ENCODE assay signal across 8 cellular contexts in the genomic region with DNA sequence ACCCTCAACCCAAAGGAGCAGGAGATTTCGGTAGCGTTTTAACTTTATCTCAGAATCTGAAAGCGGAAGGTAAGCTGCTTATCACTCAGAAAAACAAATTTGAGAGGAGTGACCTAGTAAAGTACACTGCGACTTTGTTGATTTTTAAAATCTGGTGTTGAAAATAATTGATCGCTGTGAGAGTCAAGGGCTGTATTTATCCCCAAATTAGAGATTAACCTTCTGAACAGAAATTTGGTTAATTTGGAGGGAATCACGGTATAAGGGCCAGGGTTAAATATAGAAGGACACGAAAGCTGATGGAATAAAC. TPM values are rescaled to one million over a fixed set of nuclear protein-coding genes. Genes with fewer than 3 reads are reported as not detected.
DNase-seq lines count a peak whose midpoint lies in the region; ATAC-seq and TF ChIP-seq lines count a peak whose summit lies in the region.

No MANE protein-coding gene starts in this region.

- H3K27ac ChIP-seq in HCT116 (ENCODE audit: low read depth, low read length) = peak overlapping the region; percentile 35
- H3K27ac ChIP-seq in naive thymus-derived CD4-positive, alpha-beta T cell (ENCODE audit: low read depth, low read length) = no peak overlapping the region

- no peak for TF ChIP-seq RAD21 in HCT116 (IDR thresholded peaks at IDR 0.05; ENCODE audit: low read depth)

- CTCF ChIA-PET in HCT116 (lab: Charles Lee) = no interaction called here
- CTCF ChIA-PET in naive thymus-derived CD4-positive, alpha-beta T cell (lab: Charles Lee) = no interaction called here

- H3K4me3 Mint-ChIP-seq in activated naive CD8-positive, alpha-beta T cell treated with anti-CD3 and anti-CD28 coated beads, Interleukin-2, amount 50 U/mL, for 24 hours = peak overlapping the region; percentile 45
- peak overlapping the region; percentile 20 for H3K4me3 Mint-ChIP-seq in stimulated activated effector memory CD8-positive, alpha-beta T cell treated with anti-CD3 and anti-CD28 coated beads, Interleukin-12 subunit alpha, Interleukin-12 subunit beta, amount 100 ng/mL, for 72 hours
- H3K4me3 Mint-ChIP-seq in naive thymus-derived CD4-positive, alpha-beta T cell = peak overlapping the region in 5 of 10 donors; percentile 11 to 36 (median 27)

- DNase-seq in HCT116 (ENCODE audit: low read depth, low spot score) (no peak), cerebellum (ENCODE audit: low spot score) (no peak), GM13976 (ENCODE audit: low spot score) (no peak)
- no peak for DNase-seq in activated naive CD8-positive, alpha-beta T cell treated with anti-CD3 and anti-CD28 coated beads, Interleukin-2, amount 50 U/mL, for 24 hours
- no peak for DNase-seq in stimulated activated effector memory CD8-positive, alpha-beta T cell treated with anti-CD3 and anti-CD28 coated beads, Interleukin-12 subunit alpha, Interleukin-12 subunit beta, amount 100 ng/mL, for 72 hours (ENCODE audit: low spot score in 2 of 2)
- DNase-seq in naive thymus-derived CD4-positive, alpha-beta T cell = no peak
- DNase-seq in stimulated activated naive CD4-positive, alpha-beta T cell treated with Interleukin-2 at 50 U/mL for 16 hours (lab: John Stamatoyannopoulos, UW) = no peak

- H3K27ac Mint-ChIP-seq in activated naive CD8-positive, alpha-beta T cell treated with anti-CD3 and anti-CD28 coated beads, Interleukin-2, amount 50 U/mL, for 24 hours = no peak overlapping the region
- no peak overlapping the region for H3K27ac Mint-ChIP-seq in stimulated activated effector memory CD8-positive, alpha-beta T cell treated with anti-CD3 and anti-CD28 coated beads, Interleukin-12 subunit alpha, Interleukin-12 subunit beta, amount 100 ng/mL, for 72 hours
- no peak overlapping the region for H3K27ac Mint-ChIP-seq in naive thymus-derived CD4-positive, alpha-beta T cell

- no peaks in the 10 kb centered on the region for H3K79me2 ChIP-seq in HCT116 (ENCODE audit: insufficient read depth, low read length)

- POLR2A ChIA-PET in HCT116 (lab: Charles Lee) = no interaction called here
- POLR2A ChIA-PET in naive thymus-derived CD4-positive, alpha-beta T cell (lab: Charles Lee) = no interaction called here

- RAD21 ChIA-PET in HCT116 (lab: Charles Lee; ENCODE audit: low non-redundant PET in 1 of 2, low total read pairs in 2 of 2, uncharacterized antibody in 2 of 2, unreplicated experiment in 2 of 2) = no interaction called here

- no peaks in the 10 kb centered on the region for H4K20me1 ChIP-seq in HCT116 (ENCODE audit: insufficient read depth)

- intact Hi-C loops in HCT116 (cut with micrococcal nuclease) = no loop called here
- intact Hi-C loops in naive thymus-derived CD4-positive, alpha-beta T cell (cut with micrococcal nuclease) = no loop called here

- no peak for TF ChIP-seq CTCF in HCT116 (IDR thresholded peaks at IDR 0.05 in 2 of 3, conservative IDR thresholded peaks at IDR 0.05 in 1 of 3; ENCODE audit: borderline replicate concordance in 1 of 3, insufficient read depth in 1 of 3, low read depth in 2 of 3, low read length in 2 of 3)
- TF ChIP-seq CTCF in GM13976 (IDR thresholded peaks at IDR 0.05; ENCODE audit: borderline replicate concordance, control extremely low read depth, extremely low read depth, insufficient read depth, missing control alignments) = no peak

- H3K9me3 ChIP-seq in HCT116 (ENCODE audit: control insufficient read depth in 1 of 2, insufficient read depth in 1 of 2, low read depth in 1 of 2, low read length in 2 of 2) = no peaks in the 10 kb centered on the region
- peaks cover 7% of the 10 kb centered on the region for H3K9me3 ChIP-seq in iPS-18c (ENCODE audit: control insufficient read depth, insufficient read depth, low read length)
- H3K9me3 ChIP-seq in naive thymus-derived CD4-positive, alpha-beta T cell (ENCODE audit: control insufficient read depth in 2 of 3, low read length in 3 of 3) = no peaks in the 10 kb centered on the region

- in situ Hi-C loops in GM13976 (cut with MboI; ENCODE audit: low sequenced_read_pairs, unreplicated experiment) = no loop called here

- no peaks in the 10 kb centered on the region for H3K36me3 ChIP-seq in HCT116 (ENCODE audit: control insufficient read depth in 1 of 2, insufficient read depth in 2 of 2, low read length in 2 of 2)
- no peaks in the 10 kb centered on the region for H3K36me3 ChIP-seq in naive thymus-derived CD4-positive, alpha-beta T cell (ENCODE audit: control insufficient read depth in 2 of 3, insufficient read depth in 3 of 3, low read length in 3 of 3)

- peaks cover 4 to 17% of the 10 kb centered on the region in 2 experiments; a peak in 3 of 4 replicates for H3K4me1 ChIP-seq in HCT116 (ENCODE audit: control insufficient read depth in 1 of 2, insufficient read depth in 2 of 2, low read length in 2 of 2)
- no peaks in the 10 kb centered on the region for H3K4me1 ChIP-seq in naive thymus-derived CD4-positive, alpha-beta T cell (ENCODE audit: control insufficient read depth in 2 of 2, insufficient read depth in 2 of 2, low read length in 2 of 2)

- H3K4me1 Mint-ChIP-seq in activated naive CD8-positive, alpha-beta T cell treated with anti-CD3 and anti-CD28 coated beads, Interleukin-2, amount 50 U/mL, for 24 hours = peaks cover 16% of the 10 kb centered on the region
- no peaks in the 10 kb centered on the region for H3K4me1 Mint-ChIP-seq in stimulated activated effector memory CD8-positive, alpha-beta T cell treated with anti-CD3 and anti-CD28 coated beads, Interleukin-12 subunit alpha, Interleukin-12 subunit beta, amount 100 ng/mL, for 72 hours
- peaks cover 0 to 7% (median 4%) of the 10 kb centered on the region in 7 donors for H3K4me1 Mint-ChIP-seq in naive thymus-derived CD4-positive, alpha-beta T cell

- H3K36me3 Mint-ChIP-seq in activated naive CD8-positive, alpha-beta T cell treated with anti-CD3 and anti-CD28 coated beads, Interleukin-2, amount 50 U/mL, for 24 hours (ENCODE audit: low read depth) = no peaks in the 10 kb centered on the region
- H3K36me3 Mint-ChIP-seq in stimulated activated effector memory CD8-positive, alpha-beta T cell treated with anti-CD3 and anti-CD28 coated beads, Interleukin-12 subunit alpha, Interleukin-12 subunit beta, amount 100 ng/mL, for 72 hours = no peaks in the 10 kb centered on the region
- peaks cover 0 to 4% (median 0%) of the 10 kb centered on the region in 5 donors for H3K36me3 Mint-ChIP-seq in naive thymus-derived CD4-positive, alpha-beta T cell

- 0 out of 2 replicates have a peak, but pooled peaks have one; percentile 6 for ATAC-seq in HCT116
- no peak for ATAC-seq in activated naive CD8-positive, alpha-beta T cell treated with anti-CD3 and anti-CD28 coated beads, Interleukin-2, amount 50 U/mL, for 24 hours
- ATAC-seq in stimulated activated effector memory CD8-positive, alpha-beta T cell treated with anti-CD3 and anti-CD28 coated beads, Interleukin-12 subunit alpha, Interleukin-12 subunit beta, amount 100 ng/mL, for 72 hours = no peak
- no peak for ATAC-seq in naive thymus-derived CD4-positive, alpha-beta T cell

- H3K9me2 ChIP-seq in HCT116 (ENCODE audit: insufficient read depth) = no peaks in the 10 kb centered on the region

- H3K9me3 Mint-ChIP-seq in activated naive CD8-positive, alpha-beta T cell treated with anti-CD3 and anti-CD28 coated beads, Interleukin-2, amount 50 U/mL, for 24 hours = no peaks in the 10 kb centered on the region
- H3K9me3 Mint-ChIP-seq in stimulated activated effector memory CD8-positive, alpha-beta T cell treated with anti-CD3 and anti-CD28 coated beads, Interleukin-12 subunit alpha, Interleukin-12 subunit beta, amount 100 ng/mL, for 72 hours = no peaks in the 10 kb centered on the region
- H3K9me3 Mint-ChIP-seq in naive thymus-derived CD4-positive, alpha-beta T cell = peaks cover 0 to 1% (median 0%) of the 10 kb centered on the region in 11 donors

- peak overlapping the region; percentile 46 for H3K9ac ChIP-seq in HCT116 (ENCODE audit: low read length)

- H3K27me3 Mint-ChIP-seq in activated naive CD8-positive, alpha-beta T cell treated with anti-CD3 and anti-CD28 coated beads, Interleukin-2, amount 50 U/mL, for 24 hours = peaks cover 41% of the 10 kb centered on the region
- peaks cover 24 to 50% (median 35%) of the 10 kb centered on the region in 5 donors for H3K27me3 Mint-ChIP-seq in naive thymus-derived CD4-positive, alpha-beta T cell

- TSS peak; percentile 81 for BruUV-seq in HCT116 (replicated peaks; lab: Mats Ljungman, UMichigan)

- no peak for TF ChIP-seq POLR2A in HCT116 (IDR thresholded peaks at IDR 0.05; ENCODE audit: borderline replicate concordance, extremely low read depth, insufficient read depth, insufficient read length)

- H3K4me3 ChIP-seq in HCT116 (replicated peaks in 1 of 2; ENCODE audit: low read depth in 1 of 2, low read length in 2 of 2) (peak overlapping the region; percentile 40 to 55), iPS-18c (ENCODE audit: insufficient read depth, low read depth, low read length) (0 out of 2 replicates have a peak overlapping the region, but pooled peaks have one; percentile 9)
- H3K4me3 ChIP-seq in naive thymus-derived CD4-positive, alpha-beta T cell (ENCODE audit: low read length) = no peak overlapping the region

- peak overlapping the region; percentile 77 for H3K4me2 ChIP-seq in HCT116 (ENCODE audit: low read length)

- H3K27me3 ChIP-seq in HCT116 (ENCODE audit: insufficient read depth, low read length) = no peaks in the 10 kb centered on the region
- no peaks in the 10 kb centered on the region for H3K27me3 ChIP-seq in naive thymus-derived CD4-positive, alpha-beta T cell (ENCODE audit: control insufficient read depth in 2 of 2, insufficient read depth in 2 of 2, low read length in 2 of 2)

- H2AFZ ChIP-seq in HCT116 (ENCODE audit: low read depth, low read length, poor library complexity, severe bottlenecking) = peak overlapping the region; percentile 52

TF ChIP-seq in HCT116, 20 proteins besides CTCF, POLR2A, EP300 and RAD21 (continues in another document):
- TF ChIP-seq JUND (IDR thresholded peaks at IDR 0.05) (no peak), ZNF274 (IDR thresholded peaks at IDR 0.05; ENCODE audit: low read depth, low read length) (no peak), ZFX (IDR thresholded peaks at IDR 0.05) (no peak), POLR2AphosphoS5 (IDR thresholded peaks at IDR 0.05; ENCODE audit: low read depth, low read length) (no peak), FOSL1 (IDR thresholded peaks at IDR 0.05; ENCODE audit: low read depth) (no peak), TCF7L2 (IDR thresholded peaks at IDR 0.05; ENCODE audit: borderline replicate concordance, extremely low read depth, insufficient read depth, insufficient read length) (no peak), YY1 (IDR thresholded peaks at IDR 0.05; ENCODE audit: extremely low read depth, insufficient replicate concordance, low read depth, low read length) (no peak), SP1 (IDR thresholded peaks at IDR 0.05; ENCODE audit: low read depth) (no peak)
- TF ChIP-seq, protein P1, sequence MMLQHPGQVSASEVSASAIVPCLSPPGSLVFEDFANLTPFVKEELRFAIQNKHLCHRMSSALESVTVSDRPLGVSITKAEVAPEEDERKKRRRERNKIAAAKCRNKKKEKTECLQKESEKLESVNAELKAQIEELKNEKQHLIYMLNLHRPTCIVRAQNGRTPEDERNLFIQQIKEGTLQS (IDR thresholded peaks at IDR 0.05) = no peak

RNA-seq across cellular contexts. Expression of a gene that starts 0.2 kb away (rescaled TPM):
- total RNA-seq in HCT116 (2021; ENCODE audit: unreplicated experiment) (3.1 TPM), cerebellum (44.0 TPM)
- 1.7 and 1.8 TPM in 2 replicates for polyA plus RNA-seq in HCT116 (2012)
- total RNA-seq in naive thymus-derived CD4-positive, alpha-beta T cell = under 1 TPM in 4 of 5 experiments, not detected in 1; 0.11 to 0.42 (median 0.20) TPM
- polyA plus RNA-seq in naive thymus-derived CD4-positive, alpha-beta T cell = under 1 TPM in 1 of 2 donors, not detected in 1; 0.02 TPM

Comparison
In these comparisons a context has a peak if more than half of its experiments do, and no peak if none do; other contexts are left out.
1. RNA of a gene that starts 0.2 kb away (total RNA-seq): 44.0 TPM in cerebellum (single experiment); 3.1 TPM in HCT116 (single experiment) and 0.11 to 0.42 TPM in naive thymus-derived CD4-positive, alpha-beta T cell; every median in the first group is over 10 times any median in the second.